In the genomic region with DNA sequence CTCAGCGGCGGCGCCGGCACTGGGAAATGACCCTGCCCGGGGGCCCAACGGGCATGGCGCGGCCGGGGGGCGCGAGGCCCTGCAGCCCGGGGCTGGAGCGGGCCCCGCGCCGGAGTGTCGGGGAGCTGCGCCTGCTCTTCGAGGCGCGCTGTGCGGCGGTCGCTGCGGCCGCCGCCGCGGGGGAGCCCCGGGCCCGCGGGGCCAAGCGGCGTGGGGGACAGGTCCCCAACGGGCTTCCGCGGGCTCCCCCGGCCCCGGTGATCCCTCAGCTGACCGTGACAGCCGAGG, we compare ENCODE assay signal across 10 cellular contexts. TPM values are rescaled to one million over a fixed set of nuclear protein-coding genes. Genes with fewer than 3 reads are reported as not detected.
DNase-seq lines count a peak whose midpoint lies in the region; ATAC-seq and TF ChIP-seq lines count a peak whose summit lies in the region.
"Had no signal": no experiment of that assay in that cellular context is flagged by ENCODE, and none has a peak within 500 bp of the region (broad histone marks: within the 10 kb centered on the region; RNA-seq: fewer than 3 reads in every experiment).

No MANE protein-coding gene starts in this region.

- POLR2A ChIA-PET in RWPE1 (lab: Yijun Ruan, JAX; ENCODE audit: low non-redundant PET) = interaction anchor here (1.5 kb wide), 1 partner anchor 50 kb away, joined by 4 read pairs; a partner anchor contains a TSS

- H3K4me3 Mint-ChIP-seq in activated T-cell treated with anti-CD3 and anti-CD28 coated beads, Interleukin-2, amount 50 U/mL, for 72 hours = peak overlapping the region; percentile 81 to 84

- intact Hi-C loops in transverse colon (cut with DNase I; ENCODE audit: low total_unique reads) = no loop called here

- CTCF ChIA-PET in RWPE1 (lab: Yijun Ruan, JAX) = interaction anchor here (0.6 to 0.7 kb wide), 2 partner anchors 12 to 14 kb away, joined by 3 to 4 read pairs; no protein-coding TSS in a partner anchor

- no peak for TF ChIP-seq POLR2A in transverse colon (IDR thresholded peaks at IDR 0.05)

- H3K9me3 Mint-ChIP-seq in activated T-cell treated with anti-CD3 and anti-CD28 coated beads, Interleukin-2, amount 50 U/mL, for 72 hours = peaks cover 0 to 2% of the 10 kb centered on the region in 2 donors
- H3K9me3 Mint-ChIP-seq: CD4-positive, CD25-positive, alpha-beta regulatory T cell had no signal

- H3K36me3 Mint-ChIP-seq in activated T-cell treated with anti-CD3 and anti-CD28 coated beads, Interleukin-2, amount 50 U/mL, for 72 hours (ENCODE audit: insufficient read depth in 2 of 2) = peaks cover 1 to 2% of the 10 kb centered on the region in 2 donors
- H3K36me3 Mint-ChIP-seq: CD4-positive, CD25-positive, alpha-beta regulatory T cell had no signal

- H3K9me3 ChIP-seq in iPS-18c (ENCODE audit: control insufficient read depth, insufficient read depth, low read length) (no peaks in the 10 kb centered on the region), transverse colon (no peaks in the 10 kb centered on the region)

- peak; percentile 12 to 13 for ATAC-seq in activated T-cell treated with anti-CD3 and anti-CD28 coated beads, Interleukin-2, amount 50 U/mL, for 72 hours (replicated peaks in 1 of 2)
- no peak for ATAC-seq in HG02610 (IDR thresholded peaks at IDR 0.05; ENCODE audit: unreplicated experiment)
- no peak for ATAC-seq in HG03039 (IDR thresholded peaks at IDR 0.05; ENCODE audit: unreplicated experiment)

- in situ Hi-C loops in transverse colon (cut with MboI; ENCODE audit: low pct_ligation_motif_present in 1 of 4, low pct_unique_long_range_greater_than_20kb in 1 of 4, low sequenced_read_pairs in 3 of 4) = no loop called here

- no peak for TF ChIP-seq CTCF in RWPE1 (conservative IDR thresholded peaks at IDR 0.05; ENCODE audit: low read depth)
- TF ChIP-seq CTCF in transverse colon (IDR thresholded peaks at IDR 0.05) = no peak

- DNase-seq in activated T-cell treated with anti-CD3 and anti-CD28 coated beads, Interleukin-2, amount 50 U/mL, for 72 hours = no peak
- DNase-seq in activated T-cell treated with anti-CD3 and anti-CD28 coated beads, Interleukin-2, amount 50 U/mL, for 1 hour = no peak
- no peak for DNase-seq in RWPE1 (ENCODE audit: low spot score)
- no peak for DNase-seq in transverse colon
- DNase-seq in effector CD4-positive, alpha-beta T cell = no peak

- peaks cover 42% of the 10 kb centered on the region for H3K4me1 Mint-ChIP-seq in activated T-cell treated with anti-CD3 and anti-CD28 coated beads, Interleukin-2, amount 50 U/mL, for 72 hours (ENCODE audit: low read depth)

- H3K36me3 ChIP-seq in transverse colon = no peaks in the 10 kb centered on the region

- TF ChIP-seq EP300 in transverse colon (IDR thresholded peaks at IDR 0.05; ENCODE audit: low read depth) = no peak

- peaks cover 45% of the 10 kb centered on the region for H3K27me3 Mint-ChIP-seq in activated T-cell treated with anti-CD3 and anti-CD28 coated beads, Interleukin-2, amount 50 U/mL, for 72 hours (ENCODE audit: low read depth)

- WGBS in transverse colon (ENCODE audit: low coverage in 1 of 2), 2 donors = 0% methylated on average over 3 of the region's 41 CpGs; no CpG with 5 or more reads in 1 of the 2 donors

- peaks cover 13 to 34% (median 32%) of the 10 kb centered on the region in 4 donors for H3K4me1 ChIP-seq in transverse colon

- no peak overlapping the region for H3K27ac Mint-ChIP-seq in activated T-cell treated with anti-CD3 and anti-CD28 coated beads, Interleukin-2, amount 50 U/mL, for 72 hours
- H3K27ac Mint-ChIP-seq: CD4-positive, CD25-positive, alpha-beta regulatory T cell; IgD-negative memory B cell had no signal

- peaks cover 19% of the 10 kb centered on the region for H3K27me3 ChIP-seq in transverse colon

- H3K4me3 ChIP-seq in iPS-18c (ENCODE audit: insufficient read depth, low read depth, low read length) (peak overlapping the region; percentile 47; the same call in 1 of the 2 replicates), transverse colon (peak overlapping the region; percentile 38 to 63 (median 46))

- peak overlapping the region; percentile 82 for H3K27ac ChIP-seq in RWPE1
- peak overlapping the region; percentile 81 to 94 (median 90) for H3K27ac ChIP-seq in transverse colon

RNA-seq across cellular contexts. Expression of a gene that starts 0.2 kb away (rescaled TPM):
- 10 to 100 TPM; 12.9 to 14.9 TPM for total RNA-seq in activated T-cell treated with anti-CD3 and anti-CD28 coated beads, Interleukin-2, amount 50 U/mL, for 72 hours
- total RNA-seq in transverse colon = 100 to 1,000 TPM in 3 of 4 donors, 10 to 100 TPM in 1; 57.6 to 161 (median 116) TPM
- total RNA-seq: CD4-positive, CD25-positive, alpha-beta regulatory T cell had no signal

RNA-seq across cellular contexts. Expression of a gene that starts 19.8 kb away (rescaled TPM):
- total RNA-seq in activated T-cell treated with anti-CD3 and anti-CD28 coated beads, Interleukin-2, amount 50 U/mL, for 72 hours = 1 to 10 TPM in 1 of 2 donors, under 1 TPM in 1; 0.72 to 1.7 TPM
- total RNA-seq in transverse colon = 10 to 100 TPM in 2 of 4 donors, 1 to 10 TPM in 1, under 1 TPM in 1; 0.40 to 15.0 (median 11.6) TPM

RNA-seq across cellular contexts. Expression of a gene that starts 50.2 kb away (rescaled TPM):
- total RNA-seq in activated T-cell treated with anti-CD3 and anti-CD28 coated beads, Interleukin-2, amount 50 U/mL, for 72 hours = 10 to 100 TPM; 43.5 to 48.5 TPM
- total RNA-seq in transverse colon = 10 to 100 TPM; 12.3 to 35.6 (median 19.7) TPM

Comparison
In these comparisons a context has a peak if more than half of its experiments do, and no peak if none do; other contexts are left out.
1. ATAC-seq: peak in activated T-cell treated with anti-CD3 and anti-CD28 coated beads, Interleukin-2, amount 50 U/mL, for 72 hours (2 of 2); none in HG02610 (single experiment) and HG03039 (single experiment).